ENCODE assay signal across 9 cellular contexts in the genomic region with DNA sequence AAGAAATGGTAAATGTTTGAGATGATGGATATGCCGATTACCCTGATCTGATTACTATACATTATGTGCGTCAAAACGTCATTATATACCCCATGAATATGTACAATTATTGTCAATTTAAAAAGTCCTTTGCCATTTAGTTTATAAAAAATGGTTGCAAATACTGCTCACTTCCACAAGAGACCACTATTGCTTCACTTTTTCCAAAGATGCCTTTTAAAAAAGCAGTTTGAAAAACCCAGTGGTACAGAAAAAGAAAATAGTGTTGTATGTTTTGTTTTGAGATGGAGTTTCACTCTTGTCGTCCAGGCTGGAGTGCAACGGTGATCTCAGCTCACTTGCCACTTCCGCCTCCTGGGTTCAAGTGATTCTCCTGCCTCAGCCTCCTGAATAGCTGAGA. TPM values are rescaled to one million over a fixed set of nuclear protein-coding genes. Genes with fewer than 3 reads are reported as not detected.
A peak's percentile ranks its signal among the peaks of the same experiment; 100 is the strongest.
DNase-seq lines count a peak whose midpoint lies in the region; ATAC-seq and TF ChIP-seq lines count a peak whose summit lies in the region.
"Had no signal": no experiment of that assay in that cellular context is flagged by ENCODE, and none has a peak within 500 bp of the region (broad histone marks: within the 10 kb centered on the region; RNA-seq: fewer than 3 reads in every experiment).

No MANE protein-coding gene starts in this region.

- H3K4me1 ChIP-seq in BE2C = no peaks in the 10 kb centered on the region

- ATAC-seq in GM21529 (IDR thresholded peaks at IDR 0.05; ENCODE audit: unreplicated experiment) (peak; percentile 51), HG03097 (IDR thresholded peaks at IDR 0.05; ENCODE audit: low FRiP score, unreplicated experiment) (no peak)
- ATAC-seq in activated T-helper 17 cell treated with anti-CD3 and anti-CD28 coated beads, Interleukin-2, amount 50 U/mL, for 72 hours (replicated peaks) = no peak
- no peak for ATAC-seq in stimulated activated effector memory CD8-positive, alpha-beta T cell treated with anti-CD3 and anti-CD28 coated beads, Interleukin-12 subunit alpha, Interleukin-12 subunit beta, amount 100 ng/mL, for 72 hours

- no peak overlapping the region for H3K4me3 Mint-ChIP-seq in glutamatergic neuron (ENCODE audit: unreplicated experiment)
- H3K4me3 Mint-ChIP-seq in activated T-helper 17 cell treated with anti-CD3 and anti-CD28 coated beads, Interleukin-2, amount 50 U/mL, for 72 hours = no peak overlapping the region
- H3K4me3 Mint-ChIP-seq in stimulated activated effector memory CD8-positive, alpha-beta T cell treated with anti-CD3 and anti-CD28 coated beads, Interleukin-12 subunit alpha, Interleukin-12 subunit beta, amount 100 ng/mL, for 72 hours = no peak overlapping the region

- H3K9me3 Mint-ChIP-seq in glutamatergic neuron (ENCODE audit: unreplicated experiment) = peaks cover 6% of the 10 kb centered on the region
- no peaks in the 10 kb centered on the region for H3K9me3 Mint-ChIP-seq in activated T-helper 17 cell treated with anti-CD3 and anti-CD28 coated beads, Interleukin-2, amount 50 U/mL, for 72 hours
- no peaks in the 10 kb centered on the region for H3K9me3 Mint-ChIP-seq in stimulated activated effector memory CD8-positive, alpha-beta T cell treated with anti-CD3 and anti-CD28 coated beads, Interleukin-12 subunit alpha, Interleukin-12 subunit beta, amount 100 ng/mL, for 72 hours

- no peaks in the 10 kb centered on the region for H3K27me3 ChIP-seq in BE2C

- H3K27me3 Mint-ChIP-seq in glutamatergic neuron (ENCODE audit: unreplicated experiment) = peaks cover 3% of the 10 kb centered on the region
- no peaks in the 10 kb centered on the region for H3K27me3 Mint-ChIP-seq in activated T-helper 17 cell treated with anti-CD3 and anti-CD28 coated beads, Interleukin-2, amount 50 U/mL, for 72 hours

- no peaks in the 10 kb centered on the region for H3K36me3 ChIP-seq in BE2C
- H3K36me3 ChIP-seq: thoracic aorta had no signal

- H3K9me3 ChIP-seq in BE2C = no peaks in the 10 kb centered on the region
- H3K9me3 ChIP-seq: thoracic aorta had no signal

- H3K4me3 ChIP-seq in BE2C (ENCODE audit: low read depth, low read length) = no peak overlapping the region
- H3K4me3 ChIP-seq: thoracic aorta had no signal

- H3K4me1 Mint-ChIP-seq in glutamatergic neuron (ENCODE audit: low read depth, unreplicated experiment) = peaks cover 2% of the 10 kb centered on the region
- H3K4me1 Mint-ChIP-seq in activated T-helper 17 cell treated with anti-CD3 and anti-CD28 coated beads, Interleukin-2, amount 50 U/mL, for 72 hours = peaks cover 3% of the 10 kb centered on the region
- no peaks in the 10 kb centered on the region for H3K4me1 Mint-ChIP-seq in stimulated activated effector memory CD8-positive, alpha-beta T cell treated with anti-CD3 and anti-CD28 coated beads, Interleukin-12 subunit alpha, Interleukin-12 subunit beta, amount 100 ng/mL, for 72 hours

- H3K27ac Mint-ChIP-seq in glutamatergic neuron (ENCODE audit: unreplicated experiment) = no peak overlapping the region
- H3K27ac Mint-ChIP-seq in activated T-helper 17 cell treated with anti-CD3 and anti-CD28 coated beads, Interleukin-2, amount 50 U/mL, for 72 hours = no peak overlapping the region
- H3K27ac Mint-ChIP-seq in stimulated activated effector memory CD8-positive, alpha-beta T cell treated with anti-CD3 and anti-CD28 coated beads, Interleukin-12 subunit alpha, Interleukin-12 subunit beta, amount 100 ng/mL, for 72 hours = no peak overlapping the region

- TF ChIP-seq CTCF in BE2C (IDR thresholded peaks at IDR 0.05; ENCODE audit: low read depth, low read length) = peak; percentile 40
- TF ChIP-seq CTCF in glutamatergic neuron (IDR thresholded peaks at IDR 0.05; ENCODE audit: partially characterized antibody, unreplicated experiment) = peak; percentile 15

- no peaks in the 10 kb centered on the region for H3K36me3 Mint-ChIP-seq in glutamatergic neuron (ENCODE audit: unreplicated experiment)
- H3K36me3 Mint-ChIP-seq in activated T-helper 17 cell treated with anti-CD3 and anti-CD28 coated beads, Interleukin-2, amount 50 U/mL, for 72 hours (ENCODE audit: low read depth) = peaks cover 5% of the 10 kb centered on the region
- peaks cover under 1% of the 10 kb centered on the region for H3K36me3 Mint-ChIP-seq in stimulated activated effector memory CD8-positive, alpha-beta T cell treated with anti-CD3 and anti-CD28 coated beads, Interleukin-12 subunit alpha, Interleukin-12 subunit beta, amount 100 ng/mL, for 72 hours

- DNase-seq in BE2C = no peak
- DNase-seq in RPMI7951 (ENCODE audit: low read depth) = peak; percentile 39
- no peak for DNase-seq in glutamatergic neuron
- no peak for DNase-seq in activated CD8-positive, alpha-beta memory T cell treated with anti-CD3 and anti-CD28 coated beads, Interleukin-2, amount 50 U/mL, for 48 hours
- no peak for DNase-seq in stimulated activated effector memory CD8-positive, alpha-beta T cell treated with anti-CD3 and anti-CD28 coated beads, Interleukin-12 subunit alpha, Interleukin-12 subunit beta, amount 100 ng/mL, for 72 hours (ENCODE audit: low spot score in 2 of 2)

RNA-seq across cellular contexts. Expression of a gene that starts 39.3 kb away (rescaled TPM):
- 8.4 TPM for polyA plus RNA-seq in BE2C (2012; ENCODE audit: insufficient read depth, insufficient read length, low read depth)
- 17.3 and 18.4 TPM in 2 replicates for total RNA-seq in RPMI7951 (2014; rRNA removed; shearing (Covaris generic))
- 16.3 TPM for total RNA-seq in glutamatergic neuron (ENCODE audit: unreplicated experiment)
- 100 to 1,000 TPM; 145 to 194 TPM for total RNA-seq in activated T-helper 17 cell treated with anti-CD3 and anti-CD28 coated beads, Interleukin-2, amount 50 U/mL, for 72 hours
